ENCODE assay signal across 12 cellular contexts in genomic region chr3:18725668-18726407, GRCh38.
DNase-seq lines count a peak whose midpoint lies in the region; FAIRE-seq and TF ChIP-seq lines count a peak whose summit lies in the region.
"Had no signal": no experiment of that assay in that cellular context is flagged by ENCODE, and none has a peak within 500 bp of the region (broad histone marks: within the 10 kb centered on the region; RNA-seq: fewer than 3 reads in every experiment).

No MANE protein-coding gene starts in this region.

- H3K4me1 ChIP-seq in left ventricle myocardium inferior, result no peaks in the 10 kb centered on the region

- no peak for TF ChIP-seq CTCF in left ventricle myocardium inferior (IDR thresholded peaks at IDR 0.05; ENCODE audit: borderline replicate concordance)

- H3K9me3 ChIP-seq in left ventricle myocardium inferior (replicated peaks), result no peaks in the 10 kb centered on the region

- peak overlapping the region; percentile 72 for H3K4me3 Mint-ChIP-seq in activated T-cell treated with anti-CD3 and anti-CD28 coated beads, Interleukin-2, amount 50 U/mL, for 24 hours

- H3K4me1 Mint-ChIP-seq in activated T-cell treated with anti-CD3 and anti-CD28 coated beads, Interleukin-2, amount 50 U/mL, for 24 hours (ENCODE audit: low read depth), result peaks cover 79% of the 10 kb centered on the region

- H3K27ac ChIP-seq in left ventricle myocardium inferior (replicated peaks), result peak overlapping the region; percentile 14
- H3K27ac ChIP-seq: C4-2B had no signal

- no peak overlapping the region for H3K4me3 ChIP-seq in left ventricle myocardium inferior

- no peaks in the 10 kb centered on the region for H3K36me3 ChIP-seq in left ventricle myocardium inferior

- no peaks in the 10 kb centered on the region for H3K27me3 Mint-ChIP-seq in activated T-cell treated with anti-CD3 and anti-CD28 coated beads, Interleukin-2, amount 50 U/mL, for 24 hours

- no peaks in the 10 kb centered on the region for H3K27me3 ChIP-seq in left ventricle myocardium inferior (ENCODE audit: low read depth)

- H3K36me3 Mint-ChIP-seq in activated T-cell treated with anti-CD3 and anti-CD28 coated beads, Interleukin-2, amount 50 U/mL, for 24 hours (ENCODE audit: low read depth), result peaks cover 14% of the 10 kb centered on the region

- peak overlapping the region; percentile 89 for H3K27ac Mint-ChIP-seq in activated T-cell treated with anti-CD3 and anti-CD28 coated beads, Interleukin-2, amount 50 U/mL, for 24 hours

- no peak for FAIRE-seq in urothelium cell line (lab: Jason Lieb, UNC)

- H3K9me3 Mint-ChIP-seq in activated T-cell treated with anti-CD3 and anti-CD28 coated beads, Interleukin-2, amount 50 U/mL, for 24 hours, result peaks cover 5% of the 10 kb centered on the region

- intact Hi-C loops in left ventricle myocardium inferior (cut with micrococcal nuclease), result no loop called here

- DNase-seq in stimulated activated CD4-positive, alpha-beta T cell treated with anti-CD3 and anti-CD28 coated beads, Interleukin-1b, Interleukin-23, amount 100 ng/mL, for 48 hours, result peak; percentile 29
- no peak for DNase-seq in stimulated activated CD4-positive, alpha-beta T cell treated with anti-CD3 and anti-CD28 coated beads, Interleukin-4, amount 100 ng/mL, for 1 hour
- DNase-seq in activated T-cell treated with anti-CD3 and anti-CD28 coated beads, Interleukin-2, amount 50 U/mL, for 24 hours, result no peak
- DNase-seq in left ventricle myocardium inferior (no peak), urothelium cell line (ENCODE audit: low spot score) (peak; percentile 7), A172 (ENCODE audit: low spot score) (no peak), AG08396 (ENCODE audit: low spot score) (no peak), NCI-H1417 (lab: John Stamatoyannopoulos, UW) (no peak)
- DNase-seq: caudate nucleus, PC-3, substantia nigra had no signal

Comparison
In these comparisons a context has a peak if more than half of its experiments do, and no peak if none do; other contexts are left out.
1. DNase-seq: peak in stimulated activated CD4-positive, alpha-beta T cell treated with anti-CD3 and anti-CD28 coated beads, Interleukin-1b, Interleukin-23, amount 100 ng/mL, for 48 hours (single experiment) and urothelium cell line (single experiment); none in stimulated activated CD4-positive, alpha-beta T cell treated with anti-CD3 and anti-CD28 coated beads, Interleukin-4, amount 100 ng/mL, for 1 hour (single experiment), activated T-cell treated with anti-CD3 and anti-CD28 coated beads, Interleukin-2, amount 50 U/mL, for 24 hours (single experiment), left ventricle myocardium inferior (single experiment), A172 (single experiment), AG08396 (single experiment) and NCI-H1417 (0 of 3).